22 cellular contexts compared by ENCODE assay signal in the genomic region with DNA sequence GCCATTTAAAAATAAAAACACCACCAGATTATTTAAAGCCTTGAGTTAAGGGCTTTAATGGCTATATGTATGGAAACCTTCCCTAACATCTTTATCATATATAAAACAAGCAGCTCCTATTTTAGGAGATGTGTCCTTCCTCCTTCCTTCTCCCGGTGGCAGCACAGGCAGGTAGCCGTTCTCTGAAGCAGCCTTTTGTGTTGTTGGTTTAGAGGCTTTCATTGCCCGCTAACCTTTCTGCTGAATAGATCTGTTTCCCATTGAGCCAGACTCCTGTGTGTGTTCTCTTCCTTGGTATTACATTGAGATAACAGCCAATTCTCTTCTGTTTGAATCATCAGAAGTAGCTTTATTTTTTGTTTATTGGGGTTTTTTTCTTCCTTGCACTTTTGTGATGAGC.
"Had no signal": no experiment of that assay in that cellular context is flagged by ENCODE, and none has a peak within 500 bp of the region (broad histone marks: within the 10 kb centered on the region; RNA-seq: fewer than 3 reads in every experiment).

No MANE protein-coding gene starts in this region.

- H3K4me1 ChIP-seq: left ventricle myocardium inferior, right atrium auricular region, right lobe of liver, stomach, testis, thyroid gland, transverse colon, upper lobe of left lung, vagina had no signal

- DNase-seq: hypothalamus; islet precursor cell; left ventricle myocardium inferior; mesendoderm; naive B cell; natural killer cell; nephron progenitor cell; ovary; right lobe of liver; stimulated activated CD4-positive, alpha-beta T cell treated with anti-CD3 and anti-CD28 coated beads, Interleukin-2, amount 100 ng/mL, for 24 hours; stimulated activated CD4-positive, alpha-beta T cell treated with anti-CD3 and anti-CD28 coated beads, Interleukin-4, amount 100 ng/mL, for 1 hour; stimulated activated naive B cell treated with anti-CD40 and anti-IgM and Interleukin-4, amounts not matched to agents 10 μg/mL and 1 μg/mL and 100 μg/mL, for 72 hours; stimulated activated naive CD8-positive, alpha-beta T cell treated with anti-CD3 and anti-CD28 coated beads, Interleukin-15, Interleukin-2, amounts not matched to agents 100 U/mL and 50 U/mL, for 24 hours; stomach; testis; thyroid gland; transverse colon; upper lobe of left lung had no signal

- H3K36me3 ChIP-seq: left ventricle myocardium inferior, ovary, right atrium auricular region, right lobe of liver, stomach, thyroid gland, transverse colon, upper lobe of left lung, vagina had no signal

- H3K27ac ChIP-seq: left ventricle myocardium inferior, ovary, right atrium auricular region, right lobe of liver, stomach, testis, thyroid gland, transverse colon, upper lobe of left lung, vagina had no signal

- H3K4me3 ChIP-seq: left ventricle myocardium inferior, lung, ovary, right atrium auricular region, right lobe of liver, smooth muscle cell, stomach, testis, thyroid gland, transverse colon, upper lobe of left lung, vagina had no signal

- H3K27me3 ChIP-seq: ovary, right atrium auricular region, right lobe of liver, stomach, testis, thyroid gland, transverse colon, upper lobe of left lung, vagina had no signal

- H3K9me3 ChIP-seq: left ventricle myocardium inferior, ovary, right atrium auricular region, right lobe of liver, stomach, testis, thyroid gland, transverse colon, upper lobe of left lung, vagina had no signal
